ENCODE assay signal across 29 cellular contexts in genomic region chr11:6653055-6653454, GRCh38.
"Had no signal": no experiment of that assay in that cellular context is flagged by ENCODE, and none has a peak within 500 bp of the region (broad histone marks: within the 10 kb centered on the region; RNA-seq: fewer than 3 reads in every experiment).

No MANE protein-coding gene starts in this region.

- H3K4me1 ChIP-seq: parathyroid adenoma had no signal

- H3K9me3 Mint-ChIP-seq: activated T-cell treated with anti-CD3 and anti-CD28 coated beads, Interleukin-2, amount 50 U/mL, for 4 hours; activated T-helper 17 cell treated with anti-CD3 and anti-CD28 coated beads, Interleukin-2, amount 50 U/mL, for 72 hours; immature natural killer cell; naive B cell; neural progenitor cell; stimulated activated effector memory CD8-positive, alpha-beta T cell treated with anti-CD3 and anti-CD28 coated beads, Interleukin-12 subunit alpha, Interleukin-12 subunit beta, amount 100 ng/mL, for 72 hours; stimulated activated naive CD8-positive, alpha-beta T cell treated with anti-CD3 and anti-CD28 coated beads, Interleukin-15, Interleukin-2, amounts not matched to agents 100 ng/mL and 50 ng/mL, for 24 hours had no signal

- H2AFZ ChIP-seq: neural progenitor cell, parathyroid adenoma had no signal

- DNase-seq: activated CD4-positive, alpha-beta T cell treated with anti-CD3 and anti-CD28 coated beads for 48 hours; activated CD4-positive, alpha-beta T cell treated with anti-CD3 and anti-CD28 coated beads, Interleukin-2, amount 50 U/mL, for 48 hours; activated gamma-delta T cell treated with Interleukin-2 at 50 U/mL for 16 hours; activated naive CD4-positive, alpha-beta T cell treated with anti-CD3 and anti-CD28 coated beads, Interleukin-2, amount 50 U/mL, for 16 hours; activated T-cell treated with anti-CD3 and anti-CD28 coated beads, Interleukin-2, amount 50 U/mL, for 4 hours; amniotic stem cell; caudate nucleus; foreskin fibroblast; head of caudate nucleus; hypothalamus; immature natural killer cell; kidney; left colon; mammary epithelial cell; naive B cell; occipital lobe; psoas muscle; sigmoid colon; small intestine; stimulated activated CD4-positive, alpha-beta T cell treated with anti-CD3 and anti-CD28 coated beads, Interleukin-4, amount 100 ng/mL, for 24 hours; substantia nigra; upper lobe of left lung had no signal

- H3K4me3 Mint-ChIP-seq: activated T-cell treated with anti-CD3 and anti-CD28 coated beads, Interleukin-2, amount 50 U/mL, for 4 hours; activated T-helper 17 cell treated with anti-CD3 and anti-CD28 coated beads, Interleukin-2, amount 50 U/mL, for 72 hours; immature natural killer cell; naive B cell; neural progenitor cell; stimulated activated effector memory CD8-positive, alpha-beta T cell treated with anti-CD3 and anti-CD28 coated beads, Interleukin-12 subunit alpha, Interleukin-12 subunit beta, amount 100 ng/mL, for 72 hours; stimulated activated naive CD8-positive, alpha-beta T cell treated with anti-CD3 and anti-CD28 coated beads, Interleukin-15, Interleukin-2, amounts not matched to agents 100 ng/mL and 50 ng/mL, for 24 hours had no signal

- H3K27me3 ChIP-seq: sigmoid colon had no signal

- H3K36me3 Mint-ChIP-seq: immature natural killer cell; neural progenitor cell; stimulated activated effector memory CD8-positive, alpha-beta T cell treated with anti-CD3 and anti-CD28 coated beads, Interleukin-12 subunit alpha, Interleukin-12 subunit beta, amount 100 ng/mL, for 72 hours had no signal

- H3K9me3 ChIP-seq: psoas muscle, sigmoid colon, upper lobe of left lung had no signal

- H3K27ac Mint-ChIP-seq: activated T-helper 17 cell treated with anti-CD3 and anti-CD28 coated beads, Interleukin-2, amount 50 U/mL, for 72 hours; immature natural killer cell; naive B cell; neural progenitor cell; stimulated activated effector memory CD8-positive, alpha-beta T cell treated with anti-CD3 and anti-CD28 coated beads, Interleukin-12 subunit alpha, Interleukin-12 subunit beta, amount 100 ng/mL, for 72 hours; stimulated activated naive CD8-positive, alpha-beta T cell treated with anti-CD3 and anti-CD28 coated beads, Interleukin-15, Interleukin-2, amounts not matched to agents 100 ng/mL and 50 ng/mL, for 24 hours had no signal

- H3K79me2 ChIP-seq: parathyroid adenoma had no signal

- H3K9ac ChIP-seq: neural progenitor cell, parathyroid adenoma had no signal

- H3K4me2 ChIP-seq: neural progenitor cell had no signal

- ATAC-seq: activated CD4-positive, CD25-positive, alpha-beta regulatory T cell treated with anti-CD3 and anti-CD28 coated beads, Interleukin-2, amount 50 U/mL, for 24 hours; activated T-cell treated with anti-CD3 and anti-CD28 coated beads, Interleukin-2, amount 50 U/mL, for 4 hours; activated T-helper 17 cell treated with anti-CD3 and anti-CD28 coated beads, Interleukin-2, amount 50 U/mL, for 72 hours; left colon; psoas muscle; stimulated activated effector memory CD8-positive, alpha-beta T cell treated with anti-CD3 and anti-CD28 coated beads, Interleukin-12 subunit alpha, Interleukin-12 subunit beta, amount 100 ng/mL, for 72 hours had no signal

- H3K27ac ChIP-seq: neural progenitor cell, parathyroid adenoma, psoas muscle, VCaP had no signal

- H3K4me3 ChIP-seq: neural progenitor cell, psoas muscle, sigmoid colon, upper lobe of left lung had no signal

- H3K4me1 Mint-ChIP-seq: activated T-helper 17 cell treated with anti-CD3 and anti-CD28 coated beads, Interleukin-2, amount 50 U/mL, for 72 hours had no signal

- H3K36me3 ChIP-seq: neural progenitor cell, sigmoid colon, upper lobe of left lung had no signal
